20 cellular contexts compared by ENCODE assay signal in genomic region chr22:20758688-20759087, GRCh38. TPM values are rescaled to one million over a fixed set of nuclear protein-coding genes. Genes with fewer than 3 reads are reported as not detected.
DNase-seq lines count a peak whose midpoint lies in the region; ATAC-seq, FAIRE-seq and TF ChIP-seq lines count a peak whose summit lies in the region.
"Had no signal": no experiment of that assay in that cellular context is flagged by ENCODE, and none has a peak within 500 bp of the region (broad histone marks: within the 10 kb centered on the region; RNA-seq: fewer than 3 reads in every experiment).

No MANE protein-coding gene starts in this region.

- H3K4me3 Mint-ChIP-seq in WTC11, result no peak overlapping the region
- H3K4me3 Mint-ChIP-seq: activated CD8-positive, alpha-beta T cell treated with anti-CD3 and anti-CD28 coated beads, Interleukin-2, amount 10 ng/mL, durations not matched to agents 7 days and 5 days; activated T-helper 1 cell treated with anti-CD3 and anti-CD28 coated beads, Interleukin-12 subunit alpha, Interleukin-12 subunit beta, Interleukin-2, Interleukin-4 antibody, amounts not matched to agents 30 ng/mL and 10 ng/mL and 1 ng/mL, durations not matched to agents 14 hours and 24 hours and 36 hours; immature natural killer cell; nephron had no signal

- no peak for TF ChIP-seq POLR2A in GM12892 (IDR thresholded peaks at IDR 0.05; ENCODE audit: low read depth, low read length)

- H3K9ac ChIP-seq in DND-41 (ENCODE audit: low read depth, low read length), result no peak overlapping the region

- H3K4me3 ChIP-seq in DND-41 (ENCODE audit: low read depth in 1 of 2, low read length in 2 of 2) (no peak overlapping the region), kidney epithelial cell (ENCODE audit: low read depth, low read length) (no peak overlapping the region)
- H3K4me3 ChIP-seq: transverse colon had no signal

- H3K4me1 ChIP-seq in DND-41 (ENCODE audit: insufficient read depth, low read length), result no peaks in the 10 kb centered on the region
- H3K4me1 ChIP-seq: transverse colon had no signal

- H3K36me3 Mint-ChIP-seq in WTC11, result peaks cover 5% of the 10 kb centered on the region

- H2AFZ ChIP-seq in DND-41 (ENCODE audit: low read depth, low read length), result no peak overlapping the region

- no peaks in the 10 kb centered on the region for H4K20me1 ChIP-seq in DND-41 (ENCODE audit: insufficient read depth, low read length)

- CTCF ChIA-PET in WTC11 (lab: Charles Lee), result interaction anchor here (0.5 to 3.7 kb wide), 14 partner anchors 9 to 347 kb away, joined by 3 to 34 read pairs (median 5); no protein-coding TSS in a partner anchor

- no peaks in the 10 kb centered on the region for H3K27me3 ChIP-seq in DND-41 (ENCODE audit: insufficient read depth, low read length, poor library complexity)
- H3K27me3 ChIP-seq in kidney epithelial cell (ENCODE audit: control insufficient read depth, insufficient read depth, low read length), result no peaks in the 10 kb centered on the region
- H3K27me3 ChIP-seq: transverse colon had no signal

- H3K36me3 ChIP-seq in DND-41 (ENCODE audit: insufficient read depth, low read length) (peaks cover 56% of the 10 kb centered on the region), kidney epithelial cell (ENCODE audit: control insufficient read depth, insufficient read depth, low read length) (no peaks in the 10 kb centered on the region)

- H3K9me3 ChIP-seq in DND-41 (ENCODE audit: insufficient read depth, low read length, severe bottlenecking), result no peaks in the 10 kb centered on the region
- H3K9me3 ChIP-seq: transverse colon had no signal

- POLR2A ChIA-PET in WTC11 (lab: Charles Lee), result no interaction called here

- H3K27me3 Mint-ChIP-seq in WTC11 (ENCODE audit: low read depth), result no peaks in the 10 kb centered on the region

- FAIRE-seq in GM12892 (lab: Jason Lieb, UNC), result no peak

- H3K9me3 Mint-ChIP-seq in WTC11, result no peaks in the 10 kb centered on the region
- H3K9me3 Mint-ChIP-seq: activated T-helper 1 cell treated with anti-CD3 and anti-CD28 coated beads, Interleukin-12 subunit alpha, Interleukin-12 subunit beta, Interleukin-2, Interleukin-4 antibody, amounts not matched to agents 30 ng/mL and 10 ng/mL and 1 ng/mL, durations not matched to agents 14 hours and 24 hours and 36 hours; immature natural killer cell; nephron had no signal

- H3K4me2 ChIP-seq in DND-41 (ENCODE audit: insufficient read depth, low read length), result no peak overlapping the region

- H3K79me2 ChIP-seq in DND-41 (ENCODE audit: insufficient read depth, low read length), result no peaks in the 10 kb centered on the region

- TF ChIP-seq CTCF in DND-41 (IDR thresholded peaks at IDR 0.05; ENCODE audit: borderline replicate concordance, extremely low read depth, low read length, poor library complexity, severe bottlenecking) (no peak), WTC11 (IDR thresholded peaks at IDR 0.05) (no peak), kidney epithelial cell (IDR thresholded peaks at IDR 0.05; ENCODE audit: insufficient read depth, low read length, poor library complexity, severe bottlenecking) (peak; percentile 6)

- no peak overlapping the region for H3K27ac ChIP-seq in DND-41 (ENCODE audit: low read length)
- H3K27ac ChIP-seq: transverse colon had no signal

- no peak for DNase-seq in DND-41
- DNase-seq in HT-29 (ENCODE audit: low spot score), result peak; percentile 35
- peak; percentile 30 for DNase-seq in WTC11 (ENCODE audit: low spot score)
- no peak for DNase-seq in kidney epithelial cell (ENCODE audit: low read depth)
- DNase-seq in NCI-H2227 (lab: John Stamatoyannopoulos, UW; ENCODE audit: unreplicated experiment), result no peak
- DNase-seq in NCI-H748 (lab: John Stamatoyannopoulos, UW; ENCODE audit: unreplicated experiment), result no peak
- DNase-seq in GM12892 (ENCODE audit: insufficient read length), result no peak
- DNase-seq: activated CD8-positive, alpha-beta T cell treated with anti-CD3 and anti-CD28 coated beads, Interleukin-2, amount 10 ng/mL, durations not matched to agents 7 days and 5 days; cerebellar nuclear complex; immature natural killer cell; mesenchymal stem cell; NCI-H187; NCI-H774; RPMI8226; stimulated activated naive CD4-positive, alpha-beta T cell; transverse colon had no signal

- ATAC-seq in DND-41 (ENCODE audit: insufficient read depth, low read depth), result peak; percentile 37; the same call in 1 of the 3 replicates
- peak; percentile 76 for ATAC-seq in WTC11
- no peak for ATAC-seq in HG03439 (IDR thresholded peaks at IDR 0.05; ENCODE audit: unreplicated experiment)
- ATAC-seq: activated CD8-positive, alpha-beta T cell treated with anti-CD3 and anti-CD28 coated beads, Interleukin-2, amount 10 ng/mL, durations not matched to agents 7 days and 5 days had no signal

- no peaks in the 10 kb centered on the region for H3K4me1 Mint-ChIP-seq in WTC11
- H3K4me1 Mint-ChIP-seq: immature natural killer cell, nephron had no signal

- H3K27ac Mint-ChIP-seq in WTC11, result no peak overlapping the region
- H3K27ac Mint-ChIP-seq: activated CD8-positive, alpha-beta T cell treated with anti-CD3 and anti-CD28 coated beads, Interleukin-2, amount 10 ng/mL, durations not matched to agents 7 days and 5 days; activated T-helper 1 cell treated with anti-CD3 and anti-CD28 coated beads, Interleukin-12 subunit alpha, Interleukin-12 subunit beta, Interleukin-2, Interleukin-4 antibody, amounts not matched to agents 30 ng/mL and 10 ng/mL and 1 ng/mL, durations not matched to agents 14 hours and 24 hours and 36 hours; immature natural killer cell; nephron had no signal

TF ChIP-seq in WTC11, 78 proteins besides CTCF, POLR2A, EP300 and RAD21 (continues in another document):
- TF ChIP-seq ZNF121 (CRISPR knock-in tag; IDR thresholded peaks at IDR 0.05) (no peak), ZNF281 (CRISPR knock-in tag; IDR thresholded peaks at IDR 0.05) (no peak), AFF4 (CRISPR knock-in tag; IDR thresholded peaks at IDR 0.05; ENCODE audit: borderline replicate concordance) (no peak), ATF6 (CRISPR knock-in tag; IDR thresholded peaks at IDR 0.05) (no peak), ETV6 (CRISPR knock-in tag; IDR thresholded peaks at IDR 0.05) (no peak)

RNA-seq across cellular contexts. Expression of gene SERPIND1, which starts 15.2 kb away (rescaled TPM):
- total RNA-seq in HT-29 (2014; rRNA removed; shearing (Covaris generic)), result not detected in 2 replicates
- total RNA-seq in WTC11 (2021) (0.09 to 0.25 TPM (median 0.22 TPM) in 3 replicates), kidney epithelial cell (not detected in 2 replicates)
- polyA plus RNA-seq in GM12892 (2012; ENCODE audit: missing spikeins), result 0.70 TPM
- total RNA-seq: activated CD8-positive, alpha-beta T cell treated with anti-CD3 and anti-CD28 coated beads, Interleukin-2, amount 10 ng/mL, durations not matched to agents 7 days and 5 days; activated T-helper 1 cell treated with anti-CD3 and anti-CD28 coated beads, Interleukin-12 subunit alpha, Interleukin-12 subunit beta, Interleukin-2, Interleukin-4 antibody, amounts not matched to agents 30 ng/mL and 10 ng/mL and 1 ng/mL, durations not matched to agents 14 hours and 24 hours and 36 hours; transverse colon had no signal
- polyA plus RNA-seq: BJ had no signal

Comparison
In these comparisons a context has a peak if more than half of its experiments do, and no peak if none do; other contexts are left out.
1. DNase-seq: peak in HT-29 (single experiment) and WTC11 (single experiment); none in DND-41 (single experiment), kidney epithelial cell (single experiment), NCI-H2227 (single experiment), NCI-H748 (single experiment) and GM12892 (single experiment).